Comparison of ENCODE assay signal across 13 cellular contexts in the genomic region with DNA sequence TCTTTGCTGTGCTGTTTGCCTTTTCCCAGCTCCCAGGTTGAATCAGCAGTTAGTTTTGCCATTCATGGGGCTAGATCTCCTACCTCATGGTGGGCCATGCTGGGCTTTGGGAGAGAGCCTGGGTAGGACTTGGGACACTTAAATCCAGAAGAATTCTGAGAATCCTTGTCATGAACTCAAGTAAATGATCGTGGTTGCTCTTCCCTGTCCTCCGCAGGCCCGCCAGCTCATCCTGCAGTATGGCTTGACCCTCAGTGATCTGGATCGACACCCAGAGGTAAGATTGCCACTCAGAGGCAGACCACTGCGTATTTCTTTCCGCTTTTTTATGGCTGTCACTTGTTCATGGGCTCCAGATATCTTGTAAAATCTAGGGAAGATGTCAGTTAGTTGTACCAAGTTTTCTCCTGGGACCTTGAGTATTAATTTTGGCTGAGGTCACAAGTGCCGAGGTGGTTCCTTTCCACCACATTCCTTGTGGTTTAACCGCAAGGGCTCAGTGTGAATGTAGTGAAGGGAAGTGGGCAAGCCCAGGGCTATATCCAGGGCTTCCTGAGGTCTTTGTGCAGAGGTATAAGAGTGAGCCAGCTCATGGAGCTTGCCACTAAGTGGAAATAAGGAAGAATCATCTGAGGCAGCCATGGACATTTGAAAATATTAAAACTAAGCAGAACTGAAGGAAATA. TPM values are rescaled to one million over a fixed set of nuclear protein-coding genes. Genes with fewer than 3 reads are reported as not detected.
DNase-seq lines count a peak whose midpoint lies in the region; ATAC-seq, FAIRE-seq and TF ChIP-seq lines count a peak whose summit lies in the region.
"Had no signal": no experiment of that assay in that cellular context is flagged by ENCODE, and none has a peak within 500 bp of the region (broad histone marks: within the 10 kb centered on the region; RNA-seq: fewer than 3 reads in every experiment).

No MANE protein-coding gene starts in this region.

- ATAC-seq in psoas muscle: no peak
- no peak for ATAC-seq in GM19324 (IDR thresholded peaks at IDR 0.05; ENCODE audit: low FRiP score, unreplicated experiment)
- ATAC-seq in HG03521 (IDR thresholded peaks at IDR 0.05; ENCODE audit: unreplicated experiment): no peak
- ATAC-seq: right cardiac atrium had no signal

- TF ChIP-seq CTCF in NB4 (IDR thresholded peaks at IDR 0.05; ENCODE audit: low read depth, low read length) (no peak), bronchial epithelial cell (IDR thresholded peaks at IDR 0.05; ENCODE audit: insufficient read depth, low read length, severe bottlenecking) (no peak), psoas muscle (IDR thresholded peaks at IDR 0.05) (no peak)

- intact Hi-C loops in psoas muscle (cut with DNase I): no loop called here

- H3K27me3 ChIP-seq in bronchial epithelial cell (ENCODE audit: control insufficient read depth, insufficient read depth, low read length) (no peaks in the 10 kb centered on the region), psoas muscle (ENCODE audit: insufficient read depth in 3 of 3, low read length in 2 of 3) (no peaks in the 10 kb centered on the region)
- H3K27me3 ChIP-seq: esophagus muscularis mucosa had no signal

- DNase-seq in GDM1 (lab: John Stamatoyannopoulos, UW) (peak; percentile 83), NB4 (ENCODE audit: low read depth) (peak; percentile 97), bronchial epithelial cell (ENCODE audit: low read depth) (peak; percentile 12), psoas muscle (no peak), GM19239 (ENCODE audit: insufficient read length, low spot score) (no peak), DMS153 treated with DMSO at 0.1 percent for 48 hours (lab: John Stamatoyannopoulos, UW; ENCODE audit: unreplicated experiment) (no peak)
- DNase-seq: activated CD4-positive, alpha-beta T cell treated with anti-CD3 and anti-CD28 coated beads for 4 hours; NCI-H748 treated with DMSO at 0.1 percent for 48 hours; right cardiac atrium had no signal

- H3K9me3 ChIP-seq in psoas muscle: no peaks in the 10 kb centered on the region
- H3K9me3 ChIP-seq: esophagus muscularis mucosa had no signal

- WGBS in psoas muscle, 3 donors: 85 to 88% (median 87%) methylated on average over 8 of the region's 8 CpGs

- peak overlapping the region; percentile 42 for H3K27ac ChIP-seq in psoas muscle
- H3K27ac ChIP-seq: esophagus muscularis mucosa, SK-N-MC had no signal

- FAIRE-seq in bronchial epithelial cell (lab: Jason Lieb, UNC): no peak
- FAIRE-seq in GM19239 (lab: Jason Lieb, UNC): no peak

- no peaks in the 10 kb centered on the region for H3K36me3 ChIP-seq in bronchial epithelial cell (ENCODE audit: control insufficient read depth, insufficient read depth, low read length)
- H3K36me3 ChIP-seq in psoas muscle (ENCODE audit: insufficient read depth in 1 of 2, low read depth in 1 of 2): no peaks in the 10 kb centered on the region

- H3K4me3 ChIP-seq in NB4 (ENCODE audit: low read depth, low read length): no peak overlapping the region
- H3K4me3 ChIP-seq in bronchial epithelial cell (ENCODE audit: low read depth, low read length): no peak overlapping the region
- no peak overlapping the region for H3K4me3 ChIP-seq in psoas muscle
- H3K4me3 ChIP-seq: esophagus muscularis mucosa, SK-N-MC had no signal

- peaks cover 21% of the 10 kb centered on the region for H3K4me1 ChIP-seq in psoas muscle

- TF ChIP-seq POLR2A in NB4 (IDR thresholded peaks at IDR 0.05; ENCODE audit: extremely low read depth, insufficient read length): no peak

RNA-seq across cellular contexts. Expression of a gene that starts 37.7 kb away (rescaled TPM):
- total RNA-seq in bronchial epithelial cell (6.3 and 6.4 TPM in 2 replicates), psoas muscle (10 to 100 TPM; 14.1 to 22.5 (median 20.1) TPM)
- polyA plus RNA-seq in psoas muscle: 10 to 100 TPM; 18.2 to 45.6 (median 34.6) TPM

Comparison
In these comparisons a context has a peak if more than half of its experiments do, and no peak if none do; other contexts are left out.
1. DNase-seq: peak in GDM1 (single experiment), NB4 (single experiment) and bronchial epithelial cell (single experiment); none in psoas muscle (0 of 2), GM19239 (single experiment) and DMS153 treated with DMSO at 0.1 percent for 48 hours (single experiment).